16 cellular contexts compared by ENCODE assay signal in genomic region chr3:90261481-90262433, GRCh38.
DNase-seq lines count a peak whose midpoint lies in the region; ATAC-seq lines count a peak whose summit lies in the region.
"Had no signal": no experiment of that assay in that cellular context is flagged by ENCODE, and none has a peak within 500 bp of the region (broad histone marks: within the 10 kb centered on the region; RNA-seq: fewer than 3 reads in every experiment).

No MANE protein-coding gene starts in this region.

- intact Hi-C loops in left ventricle myocardium superior (cut with micrococcal nuclease), result no loop called here

- no peaks in the 10 kb centered on the region for H3K27me3 ChIP-seq in ACC112 (ENCODE audit: insufficient read depth, low read length)
- H3K27me3 ChIP-seq: BLaER1 had no signal

- no peaks in the 10 kb centered on the region for H3K79me2 ChIP-seq in ACC112 (ENCODE audit: control insufficient read depth, insufficient read depth, low read length, unreplicated experiment)

- DNase-seq in OCI-M1 (lab: John Stamatoyannopoulos, UW), result peak; percentile 74
- no peak for DNase-seq in left ventricle myocardium superior
- peak; percentile 9 for DNase-seq in myocyte (ENCODE audit: low read depth)
- DNase-seq in G401 (ENCODE audit: low spot score), result no peak
- no peak for DNase-seq in NCI-H2196 treated with DMSO at 0.1 percent for 48 hours (lab: John Stamatoyannopoulos, UW; ENCODE audit: unreplicated experiment)
- DNase-seq: CD4-positive, alpha-beta memory T cell; DMS153; DMS79; GF-D8; IMR-90 had no signal

- in situ Hi-C loops in G401 (cut with HindIII; ENCODE audit: low sequenced_read_pairs), result no loop called here

- ATAC-seq in left ventricle myocardium superior, result peak; percentile 97
- ATAC-seq in HG02610 (IDR thresholded peaks at IDR 0.05; ENCODE audit: unreplicated experiment), result no peak
- ATAC-seq: K562 had no signal

- no peak overlapping the region for H3K27ac ChIP-seq in ACC112 (ENCODE audit: low read depth, low read length)
- H3K27ac ChIP-seq: BLaER1, HL-60 had no signal

- no peak overlapping the region for H3K4me3 ChIP-seq in ACC112 (ENCODE audit: low read depth, low read length)
- H3K4me3 ChIP-seq: BLaER1, HAP-1, K562 had no signal

- H2AFZ ChIP-seq in ACC112 (ENCODE audit: low read length, unreplicated experiment), result peak overlapping the region; percentile 60

- H3K4me1 ChIP-seq in ACC112 (ENCODE audit: control insufficient read depth, insufficient read depth, low read length, unreplicated experiment), result no peaks in the 10 kb centered on the region
- H3K4me1 ChIP-seq: BLaER1, HAP-1 had no signal

- no peaks in the 10 kb centered on the region for H3K36me3 ChIP-seq in ACC112 (ENCODE audit: insufficient read depth, low read length)
- H3K36me3 ChIP-seq: BLaER1, HAP-1 had no signal

Comparison
In these comparisons a context has a peak if more than half of its experiments do, and no peak if none do; other contexts are left out.
1. DNase-seq: peak in OCI-M1 (single experiment) and myocyte (single experiment); none in left ventricle myocardium superior (single experiment), G401 (single experiment) and NCI-H2196 treated with DMSO at 0.1 percent for 48 hours (single experiment).